8 cellular contexts compared by ENCODE assay signal in genomic region chr10:78033623-78034470, GRCh38. TPM values are rescaled to one million over a fixed set of nuclear protein-coding genes. Genes with fewer than 3 reads are reported as not detected.
DNase-seq lines count a peak whose midpoint lies in the region; ATAC-seq and TF ChIP-seq lines count a peak whose summit lies in the region.

Gene RPS24 (plus strand): TSS chr10:78033863. CDS start chr10:78033902, 39 bp downstream.

- H3K4me3 ChIP-seq in CD8-positive, alpha-beta memory T cell (ENCODE audit: low read length), result peak within 1 kb of the TSS; percentile 88
- H3K4me3 ChIP-seq in lung, result peak within 1 kb of the TSS; percentile 87

- peaks cover 48 to 69% (median 66%) of the 10 kb centered on the region in 3 donors for H3K4me1 Mint-ChIP-seq in CD8-positive, alpha-beta memory T cell

- no peak for TF ChIP-seq CTCF in lung (IDR thresholded peaks at IDR 0.05; ENCODE audit: control extremely low read depth, extremely low read depth)

- CTCF ChIA-PET in CD8-positive, alpha-beta memory T cell (lab: Charles Lee), result interaction anchor here (0.6 kb wide), 1 partner anchor 1364 kb away, joined by 3 read pairs; no protein-coding TSS in a partner anchor

- H3K27ac Mint-ChIP-seq in CD8-positive, alpha-beta memory T cell, result peak within 1 kb of the TSS; percentile 87 to 97 (median 94)

- ATAC-seq in GM19468 (IDR thresholded peaks at IDR 0.05; ENCODE audit: extremely low read depth, unreplicated experiment) (peak; percentile 75), lung (ENCODE audit: insufficient read depth, low FRiP score) (peak; percentile 92)

- no peaks in the 10 kb centered on the region for H3K27me3 ChIP-seq in CD8-positive, alpha-beta memory T cell (ENCODE audit: insufficient read depth, low read length, poor library complexity, severe bottlenecking)
- H3K27me3 ChIP-seq in lung (ENCODE audit: control insufficient read depth, insufficient read depth), result no peaks in the 10 kb centered on the region

- peaks cover 0 to 5% of the 10 kb centered on the region in 2 donors for H3K27me3 Mint-ChIP-seq in CD8-positive, alpha-beta memory T cell

- 0% methylated on average over 55 of the region's 55 CpGs for WGBS in lung, 2 donors

- H3K9me3 ChIP-seq in CD8-positive, alpha-beta memory T cell (ENCODE audit: low read length), result no peaks in the 10 kb centered on the region
- no peaks in the 10 kb centered on the region for H3K9me3 ChIP-seq in lung (ENCODE audit: control insufficient read depth in 2 of 2, insufficient read depth in 1 of 2, low read length in 1 of 2)

- DNase-seq in CD8-positive, alpha-beta memory T cell, result peak; percentile 91 to 96 (median 95)
- DNase-seq in HS-5 (ENCODE audit: low read depth) (peak; percentile 85), lung (ENCODE audit: low spot score) (peak; percentile 95)
- peak; percentile 85 for DNase-seq in NK-92 treated with Interleukin-12 subunit alpha and Interleukin-12 subunit beta, amount 100 ng/mL, for 24 hours (lab: John Stamatoyannopoulos, UW)
- peak; percentile 97 for DNase-seq in activated CD8-positive, alpha-beta memory T cell treated with anti-CD3 and anti-CD28 coated beads for 24 hours
- DNase-seq in effector CD8-positive, alpha-beta T cell (lab: John Stamatoyannopoulos, UW), result peak; percentile 88
- DNase-seq in stimulated activated CD4-positive, alpha-beta T cell treated with anti-CD3 and anti-CD28 coated beads, TNF-alpha, amount 100 ng/mL, for 4 hours (ENCODE audit: low read depth in 3 of 3), result peak; percentile 83 to 94 (median 90)

- no peaks in the 10 kb centered on the region for H3K9me3 Mint-ChIP-seq in CD8-positive, alpha-beta memory T cell

- H3K27ac ChIP-seq in CD8-positive, alpha-beta memory T cell (ENCODE audit: low read depth, low read length), result peak within 1 kb of the TSS; percentile 58
- H3K27ac ChIP-seq in lung (ENCODE audit: low read depth in 1 of 2, low read length in 1 of 2), result peak within 1 kb of the TSS in 1 of 2 donors; percentile 77

- peaks cover 5 to 56% (median 12%) of the 10 kb centered on the region in 3 donors for H3K36me3 Mint-ChIP-seq in CD8-positive, alpha-beta memory T cell

- POLR2A ChIA-PET in CD8-positive, alpha-beta memory T cell (lab: Charles Lee), result no interaction called here

- peaks cover 34% of the 10 kb centered on the region for H3K36me3 ChIP-seq in CD8-positive, alpha-beta memory T cell (ENCODE audit: insufficient read depth, low read length)
- H3K36me3 ChIP-seq in lung (ENCODE audit: control insufficient read depth in 2 of 2, insufficient read depth in 2 of 2, low read length in 2 of 2), result peaks cover 12 to 30% of the 10 kb centered on the region in 2 donors

- H3K4me1 ChIP-seq in CD8-positive, alpha-beta memory T cell (ENCODE audit: insufficient read depth, low read length), result peaks cover 49% of the 10 kb centered on the region
- peaks cover 5 to 21% of the 10 kb centered on the region in 2 donors for H3K4me1 ChIP-seq in lung (ENCODE audit: control insufficient read depth in 2 of 2, insufficient read depth in 2 of 2, low read length in 2 of 2)

- H3K4me3 Mint-ChIP-seq in CD8-positive, alpha-beta memory T cell, result peak within 1 kb of the TSS; percentile 94 to 97 (median 95)

RNA-seq across cellular contexts. Expression of gene RPS24, which starts in this region (rescaled TPM):
- 1,000 to 10,000 TPM; 1,808 to 1,994 TPM for total RNA-seq in CD8-positive, alpha-beta memory T cell
- 996 TPM for polyA plus RNA-seq in CD8-positive, alpha-beta memory T cell
- total RNA-seq in lung, result 1,000 to 10,000 TPM; 1,037 to 2,229 TPM
- polyA plus RNA-seq in lung, result 1,000 to 10,000 TPM; 3,417 to 8,225 TPM
